ENCODE assay signal across 17 cellular contexts in the genomic region with DNA sequence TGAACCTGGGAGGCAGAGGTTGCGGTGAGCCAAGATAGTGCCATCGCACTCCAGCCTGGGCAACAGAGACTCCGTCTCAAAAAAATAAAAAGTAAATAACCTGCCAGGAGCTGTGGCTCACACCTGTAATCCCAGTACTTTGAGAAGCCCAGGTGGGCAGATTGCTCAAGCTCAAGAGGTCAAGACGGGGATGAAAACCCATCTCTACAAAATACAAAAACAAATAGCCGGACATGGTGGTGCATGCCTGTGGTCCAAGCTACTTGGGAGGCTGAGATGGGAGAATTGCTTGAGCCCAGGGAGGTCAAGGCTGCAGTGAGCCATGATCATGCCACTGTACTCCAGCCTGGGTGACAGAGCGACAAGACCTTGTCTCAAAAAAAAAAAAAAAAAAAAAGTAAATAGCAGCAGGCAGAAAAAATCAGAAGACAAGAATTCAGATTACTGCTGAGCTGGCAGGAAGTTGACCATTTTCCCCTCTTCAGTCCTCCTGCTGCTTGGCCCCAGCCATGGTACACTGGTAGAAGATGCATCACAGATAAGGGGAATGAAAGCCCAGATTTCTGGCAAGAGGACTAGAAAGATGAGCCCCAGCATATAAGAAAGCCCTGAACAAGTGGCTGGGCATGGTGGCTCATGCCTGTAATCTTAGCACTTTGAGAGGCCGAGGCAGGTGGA.
A peak's percentile ranks its signal among the peaks of the same experiment; 100 is the strongest.
DNase-seq lines count a peak whose midpoint lies in the region; ATAC-seq, FAIRE-seq and TF ChIP-seq lines count a peak whose summit lies in the region.
"Had no signal": no experiment of that assay in that cellular context is flagged by ENCODE, and none has a peak within 500 bp of the region (broad histone marks: within the 10 kb centered on the region; RNA-seq: fewer than 3 reads in every experiment).

No MANE protein-coding gene starts in this region.

- H3K4me1 ChIP-seq in HepG2 (ENCODE audit: insufficient read depth, low read length) (peaks cover 48% of the 10 kb centered on the region), right lobe of liver (no peaks in the 10 kb centered on the region), K562 (replicated peaks in 1 of 2; ENCODE audit: control insufficient read depth in 2 of 2, insufficient read depth in 2 of 2, low read length in 2 of 2) (no peaks in the 10 kb centered on the region), pancreas (no peaks in the 10 kb centered on the region)

- H3K9me3 Mint-ChIP-seq in natural killer cell treated with Interleukin-12 subunit alpha and Interleukin-12 subunit beta and Interleukin-15 and Interleukin-18, amount 100 ng/mL, for 72 hours, result peaks cover 6% of the 10 kb centered on the region
- peaks cover 6 to 10% of the 10 kb centered on the region in 2 donors for H3K9me3 Mint-ChIP-seq in stimulated activated naive B cell treated with anti-CD40 and anti-IgM and Interleukin-4, amounts not matched to agents 10 μg/mL and 1 μg/mL and 100 μg/mL, for 72 hours

- no peak for TF ChIP-seq POLR2A in HepG2 (IDR thresholded peaks at IDR 0.05; ENCODE audit: insufficient read depth in 1 of 2, low read depth in 2 of 2, low read length in 2 of 2)
- TF ChIP-seq POLR2A in right lobe of liver (IDR thresholded peaks at IDR 0.05), result no peak
- TF ChIP-seq POLR2A in K562 (conservative IDR thresholded peaks at IDR 0.05), result no peak

- POLR2A ChIA-PET in HepG2 (lab: Yijun Ruan, JAX), result interaction anchor here (0.7 to 1.6 kb wide), 3 partner anchors 13 to 420 kb away, joined by 3 to 4 read pairs (median 4); no protein-coding TSS in a partner anchor
- POLR2A ChIA-PET in K562 (lab: Yijun Ruan, JAX), result interaction anchor here (1.0 to 1.3 kb wide), 2 partner anchors 17 to 23 kb away, joined by 3 read pairs; no protein-coding TSS in a partner anchor

- H3K9ac ChIP-seq in HepG2 (ENCODE audit: insufficient read depth, low read depth, low read length) (no peak overlapping the region), K562 (ENCODE audit: insufficient read depth in 1 of 2, low read depth in 2 of 2, low read length in 2 of 2) (no peak overlapping the region)

- intact Hi-C loops in HepG2 (cut with micrococcal nuclease; ENCODE audit: unreplicated experiment), result no loop called here
- intact Hi-C loops in right lobe of liver (cut with DNase I), result no loop called here
- intact Hi-C loops in K562 (cut with micrococcal nuclease), result no loop called here
- intact Hi-C loops in pancreas (cut with DNase I), result no loop called here

- H3K36me3 Mint-ChIP-seq in natural killer cell treated with Interleukin-12 subunit alpha and Interleukin-12 subunit beta and Interleukin-15 and Interleukin-18, amount 100 ng/mL, for 72 hours, result peaks cover 6% of the 10 kb centered on the region
- peaks cover 0 to 8% of the 10 kb centered on the region in 2 donors for H3K36me3 Mint-ChIP-seq in stimulated activated naive B cell treated with anti-CD40 and anti-IgM and Interleukin-4, amounts not matched to agents 10 μg/mL and 1 μg/mL and 100 μg/mL, for 72 hours

- TF ChIP-seq EP300 in HepG2 (IDR thresholded peaks at IDR 0.05; ENCODE audit: low read depth in 2 of 2, low read length in 2 of 2) (no peak), HepG2 (CRISPR knock-in tag; IDR thresholded peaks at IDR 0.05; ENCODE audit: borderline replicate concordance) (no peak), K562 (IDR thresholded peaks at IDR 0.05; ENCODE audit: low read length) (no peak)

- TF ChIP-seq CTCF in HepG2 (CRISPR knock-in tag; IDR thresholded peaks at IDR 0.05), result no peak
- TF ChIP-seq CTCF in right lobe of liver (IDR thresholded peaks at IDR 0.05), result no peak
- TF ChIP-seq CTCF in K562 (IDR thresholded peaks at IDR 0.05 in 2 of 3, conservative IDR thresholded peaks at IDR 0.05 in 1 of 3; ENCODE audit: insufficient read depth in 2 of 3, low read depth in 1 of 3, low read length in 3 of 3), result no peak
- TF ChIP-seq CTCF in pancreas (IDR thresholded peaks at IDR 0.05), result no peak

- H3K4me2 ChIP-seq in HepG2 (ENCODE audit: low read depth, low read length) (no peak overlapping the region; the same call in 1 of the 2 replicates), K562 (ENCODE audit: insufficient read depth, low read length) (no peak overlapping the region)
- H3K4me2 ChIP-seq: PC-9 had no signal

- in situ Hi-C loops in HepG2 (cut with HindIII; ENCODE audit: extremely low pct_ligation_motif_present, low pct_unique_long_range_greater_than_20kb) (no loop called here), K562 (cut with MboI) (no loop called here)

- H3K79me2 ChIP-seq in HepG2 (ENCODE audit: insufficient read depth, low read length) (no peaks in the 10 kb centered on the region), K562 (ENCODE audit: control insufficient read depth, insufficient read depth, low read length) (no peaks in the 10 kb centered on the region)

- no peaks in the 10 kb centered on the region for H3K9me1 ChIP-seq in K562 (ENCODE audit: control insufficient read depth, insufficient read depth, low read length)

- H3K27me3 ChIP-seq in HepG2 (ENCODE audit: control insufficient read depth in 1 of 2, insufficient read depth in 2 of 2, low read length in 2 of 2) (no peaks in the 10 kb centered on the region), right lobe of liver (no peaks in the 10 kb centered on the region), K562 (ENCODE audit: control insufficient read depth in 2 of 2, insufficient read depth in 2 of 2, low read length in 2 of 2) (no peaks in the 10 kb centered on the region), pancreas (no peaks in the 10 kb centered on the region)

- no peak overlapping the region for H2AFZ ChIP-seq in HepG2 (ENCODE audit: low read length)
- H2AFZ ChIP-seq in K562 (ENCODE audit: low read depth, low read length), result no peak overlapping the region
- H2AFZ ChIP-seq: PC-9 had no signal

- peaks cover 21 to 31% of the 10 kb centered on the region in 2 donors for H3K4me1 Mint-ChIP-seq in natural killer cell treated with Interleukin-12 subunit alpha and Interleukin-12 subunit beta and Interleukin-15 and Interleukin-18, amount 100 ng/mL, for 72 hours (ENCODE audit: low read depth in 2 of 2)
- peaks cover 17 to 21% of the 10 kb centered on the region in 2 donors for H3K4me1 Mint-ChIP-seq in stimulated activated naive B cell treated with anti-CD40 and anti-IgM and Interleukin-4, amounts not matched to agents 10 μg/mL and 1 μg/mL and 100 μg/mL, for 72 hours
- H3K4me1 Mint-ChIP-seq: CD14-positive monocyte, H9 had no signal

- BruUV-seq in HepG2 (replicated peaks; lab: Mats Ljungman, UMichigan) (no TSS peak), K562 (replicated peaks; lab: Mats Ljungman, UMichigan) (no TSS peak)

- DNase-seq in HepG2 (ENCODE audit: low spot score), result no peak
- no peak for DNase-seq in right lobe of liver
- DNase-seq in K562 (ENCODE audit: extremely low read depth in 1 of 4, low spot score in 3 of 4), result no peak
- DNase-seq in natural killer cell treated with Interleukin-12 subunit alpha and Interleukin-12 subunit beta and Interleukin-15 and Interleukin-18, amount 100 ng/mL, for 72 hours (ENCODE audit: low spot score), result no peak
- DNase-seq in stimulated activated naive B cell treated with anti-CD40 and anti-IgM and Interleukin-4, amounts not matched to agents 10 μg/mL and 1 μg/mL and 100 μg/mL, for 72 hours, result no peak
- DNase-seq in COLO668 (lab: John Stamatoyannopoulos, UW; ENCODE audit: unreplicated experiment), result no peak
- no peak for DNase-seq in pancreas
- DNase-seq: DMS79 treated with DMSO at 0.1 percent for 48 hours, H9, Karpas-422, NCI-H1048, NCI-H1436 treated with DMSO at 0.1 percent for 48 hours, NCI-H2029, NCI-H345, NCI-H524 treated with DMSO at 0.1 percent for 48 hours, PC-9 had no signal

- no peak overlapping the region for H3K4me3 ChIP-seq in HepG2 (replicated peaks in 1 of 3; ENCODE audit: insufficient read depth in 1 of 3, low read depth in 2 of 3, low read length in 3 of 3)
- H3K4me3 ChIP-seq in right lobe of liver, result no peak overlapping the region
- no peak overlapping the region for H3K4me3 ChIP-seq in K562
- no peak overlapping the region for H3K4me3 ChIP-seq in pancreas
- H3K4me3 ChIP-seq: PC-9 had no signal

- ATAC-seq in HepG2 (no peak), right lobe of liver (no peak), K562 (no peak), pancreas (no peak)
- ATAC-seq in natural killer cell treated with Interleukin-12 subunit alpha and Interleukin-12 subunit beta and Interleukin-15 and Interleukin-18, amount 100 ng/mL, for 72 hours, result no peak
- no peak for ATAC-seq in stimulated activated naive B cell treated with anti-CD40 and anti-IgM and Interleukin-4, amounts not matched to agents 10 μg/mL and 1 μg/mL and 100 μg/mL, for 72 hours (replicated peaks)

- CTCF ChIA-PET in HepG2 (lab: Yijun Ruan, JAX; ENCODE audit: low intra/inter-chr PET ratio, low total read pairs), result no interaction called here
- CTCF ChIA-PET in K562 (lab: Yijun Ruan, JAX; ENCODE audit: low intra/inter-chr PET ratio), result no interaction called here

- H3K4me3 Mint-ChIP-seq in natural killer cell treated with Interleukin-12 subunit alpha and Interleukin-12 subunit beta and Interleukin-15 and Interleukin-18, amount 100 ng/mL, for 72 hours, result peak overlapping the region; percentile 34
- H3K4me3 Mint-ChIP-seq in stimulated activated naive B cell treated with anti-CD40 and anti-IgM and Interleukin-4, amounts not matched to agents 10 μg/mL and 1 μg/mL and 100 μg/mL, for 72 hours, result no peak overlapping the region
- H3K4me3 Mint-ChIP-seq: CD14-positive monocyte, H9 had no signal

- peak overlapping the region; percentile 51 to 90 for H3K27ac Mint-ChIP-seq in natural killer cell treated with Interleukin-12 subunit alpha and Interleukin-12 subunit beta and Interleukin-15 and Interleukin-18, amount 100 ng/mL, for 72 hours
- peak overlapping the region; percentile 37 for H3K27ac Mint-ChIP-seq in stimulated activated naive B cell treated with anti-CD40 and anti-IgM and Interleukin-4, amounts not matched to agents 10 μg/mL and 1 μg/mL and 100 μg/mL, for 72 hours

- no peak for TF ChIP-seq RAD21 in HepG2 (CRISPR knock-in tag; IDR thresholded peaks at IDR 0.05)
- TF ChIP-seq RAD21 in K562 (CRISPR knock-in tag; conservative IDR thresholded peaks at IDR 0.05 in 1 of 2, IDR thresholded peaks at IDR 0.05 in 1 of 2), result no peak

- no peak overlapping the region for H3K27ac ChIP-seq in HepG2 (ENCODE audit: extremely low read length, insufficient read depth, low read length)
- no peak overlapping the region for H3K27ac ChIP-seq in right lobe of liver
- H3K27ac ChIP-seq in K562 (ENCODE audit: extremely low read depth, low read depth, low read length), result no peak overlapping the region
- no peak overlapping the region for H3K27ac ChIP-seq in pancreas
- H3K27ac ChIP-seq: PC-9 had no signal

- WGBS in HepG2 (ENCODE audit: low lambda C conversion rate), result 58% methylated on average over 7 of the region's 7 CpGs
- 81% methylated on average over 7 of the region's 7 CpGs for WGBS in right lobe of liver (ENCODE audit: insufficient coverage, low coverage, low lambda C conversion rate, missing lambda C conversion rate)
- 57% methylated on average over 6 of the region's 7 CpGs for WGBS in K562 (ENCODE audit: insufficient coverage, low coverage, missing lambda C conversion rate)
- WGBS in pancreas, 2 donors, result 89 to 96% methylated on average over 7 of the region's 7 CpGs

- no peaks in the 10 kb centered on the region for H3K27me3 Mint-ChIP-seq in natural killer cell treated with Interleukin-12 subunit alpha and Interleukin-12 subunit beta and Interleukin-15 and Interleukin-18, amount 100 ng/mL, for 72 hours
- no peaks in the 10 kb centered on the region for H3K27me3 Mint-ChIP-seq in stimulated activated naive B cell treated with anti-CD40 and anti-IgM and Interleukin-4, amounts not matched to agents 10 μg/mL and 1 μg/mL and 100 μg/mL, for 72 hours

- H4K20me1 ChIP-seq in HepG2 (ENCODE audit: insufficient read depth, low read length), result no peaks in the 10 kb centered on the region
- H4K20me1 ChIP-seq in K562 (replicated peaks; ENCODE audit: control insufficient read depth, insufficient read depth, low read length), result no peaks in the 10 kb centered on the region

- FAIRE-seq in HepG2 (lab: Jason Lieb, UNC), result no peak
- FAIRE-seq in K562 (lab: Jason Lieb, UNC), result no peak
- FAIRE-seq in pancreas (lab: Jason Lieb, UNC), result no peak

- H3K36me3 ChIP-seq in HepG2 (replicated peaks in 1 of 2; ENCODE audit: control insufficient read depth in 1 of 2, insufficient read depth in 2 of 2, low read length in 2 of 2), result no peaks in the 10 kb centered on the region
- no peaks in the 10 kb centered on the region for H3K36me3 ChIP-seq in right lobe of liver
- H3K36me3 ChIP-seq in K562 (ENCODE audit: control insufficient read depth, insufficient read depth, low read length), result no peaks in the 10 kb centered on the region
- H3K36me3 ChIP-seq in pancreas, result no peaks in the 10 kb centered on the region

- H3K9me3 ChIP-seq in HepG2 (ENCODE audit: low read length) (no peaks in the 10 kb centered on the region), right lobe of liver (no peaks in the 10 kb centered on the region), K562 (replicated peaks; ENCODE audit: control insufficient read depth, insufficient read depth, low read depth, low read length) (peaks cover 4% of the 10 kb centered on the region; the same call in 1 of the 2 replicates), pancreas (no peaks in the 10 kb centered on the region)
